ENCODE assay signal across 11 cellular contexts in genomic region chr3:187975571-187976360, GRCh38.
DNase-seq lines count a peak whose midpoint lies in the region; ATAC-seq and TF ChIP-seq lines count a peak whose summit lies in the region.
"Had no signal": no experiment of that assay in that cellular context is flagged by ENCODE, and none has a peak within 500 bp of the region (broad histone marks: within the 10 kb centered on the region; RNA-seq: fewer than 3 reads in every experiment).

No MANE protein-coding gene starts in this region.

- H3K36me3 Mint-ChIP-seq in activated naive CD8-positive, alpha-beta T cell treated with anti-CD3 and anti-CD28 coated beads, Interleukin-2, amount 50 U/mL, for 24 hours (ENCODE audit: low read depth), result peaks cover 2% of the 10 kb centered on the region
- no peaks in the 10 kb centered on the region for H3K36me3 Mint-ChIP-seq in neural progenitor cell

- H3K27ac Mint-ChIP-seq in activated naive CD8-positive, alpha-beta T cell treated with anti-CD3 and anti-CD28 coated beads, Interleukin-2, amount 50 U/mL, for 24 hours, result peak overlapping the region; percentile 94
- no peak overlapping the region for H3K27ac Mint-ChIP-seq in neural progenitor cell

- no peak overlapping the region for H3K27ac ChIP-seq in neural progenitor cell
- H3K27ac ChIP-seq: hepatocyte had no signal

- no peak for TF ChIP-seq CTCF in neural progenitor cell (IDR thresholded peaks at IDR 0.05)

- no peak overlapping the region for H3K9ac ChIP-seq in neural progenitor cell

- peak; percentile 83 for DNase-seq in Caki2 (ENCODE audit: low read depth)
- peak; percentile 47 for DNase-seq in NCI-H146 treated with DMSO at 0.1 percent for 48 hours (lab: John Stamatoyannopoulos, UW; ENCODE audit: unreplicated experiment)
- DNase-seq in activated naive CD8-positive, alpha-beta T cell treated with anti-CD3 and anti-CD28 coated beads, Interleukin-2, amount 50 U/mL, for 24 hours, result no peak
- DNase-seq in posterior vena cava (ENCODE audit: low spot score), result peak; percentile 82
- DNase-seq in OCI-M1 (lab: John Stamatoyannopoulos, UW), result no peak
- DNase-seq in neural progenitor cell (ENCODE audit: low spot score), result no peak
- no peak for DNase-seq in AG08396 (ENCODE audit: low spot score)
- DNase-seq in dedifferentiated amniotic fluid mesenchymal stem cell (ENCODE audit: extremely low spot score), result no peak
- DNase-seq: MV-4-11 had no signal

- H3K4me3 ChIP-seq in neural progenitor cell, result no peak overlapping the region
- H3K4me3 ChIP-seq: hepatocyte had no signal

- intact Hi-C loops in posterior vena cava (cut with DNase I), result no loop called here

- no peaks in the 10 kb centered on the region for H3K36me3 ChIP-seq in neural progenitor cell

- H3K27me3 Mint-ChIP-seq in activated naive CD8-positive, alpha-beta T cell treated with anti-CD3 and anti-CD28 coated beads, Interleukin-2, amount 50 U/mL, for 24 hours, result no peaks in the 10 kb centered on the region
- H3K27me3 Mint-ChIP-seq in neural progenitor cell (ENCODE audit: insufficient read depth, low read depth), result peaks cover 4% of the 10 kb centered on the region

- ATAC-seq in activated naive CD8-positive, alpha-beta T cell treated with anti-CD3 and anti-CD28 coated beads, Interleukin-2, amount 50 U/mL, for 24 hours, result peak; percentile 81

- H3K4me1 Mint-ChIP-seq in activated naive CD8-positive, alpha-beta T cell treated with anti-CD3 and anti-CD28 coated beads, Interleukin-2, amount 50 U/mL, for 24 hours, result peaks cover 74% of the 10 kb centered on the region
- H3K4me1 Mint-ChIP-seq in neural progenitor cell, result no peaks in the 10 kb centered on the region
- H3K4me1 Mint-ChIP-seq: neural crest cell had no signal

- no peaks in the 10 kb centered on the region for H3K79me2 ChIP-seq in neural progenitor cell (ENCODE audit: low read depth)
- H3K79me2 ChIP-seq: hepatocyte had no signal

- no peaks in the 10 kb centered on the region for H3K9me3 ChIP-seq in neural progenitor cell (ENCODE audit: low read depth)

- no peaks in the 10 kb centered on the region for H3F3A ChIP-seq in neural progenitor cell (ENCODE audit: low read depth)

- in situ Hi-C loops in Caki2 (cut with HindIII; ENCODE audit: low pct_unique_long_range_greater_than_20kb, low sequenced_read_pairs), result no loop called here

- no peaks in the 10 kb centered on the region for H4K20me1 ChIP-seq in neural progenitor cell (ENCODE audit: low read depth)

- peaks cover 7% of the 10 kb centered on the region for H3K9me3 Mint-ChIP-seq in activated naive CD8-positive, alpha-beta T cell treated with anti-CD3 and anti-CD28 coated beads, Interleukin-2, amount 50 U/mL, for 24 hours
- peaks cover 4% of the 10 kb centered on the region for H3K9me3 Mint-ChIP-seq in neural progenitor cell

- no peaks in the 10 kb centered on the region for H3K4me1 ChIP-seq in neural progenitor cell

- H3K4me2 ChIP-seq in neural progenitor cell, result no peak overlapping the region
- H3K4me2 ChIP-seq: hepatocyte had no signal

- no peak overlapping the region for H2AFZ ChIP-seq in neural progenitor cell (replicated peaks)
- H2AFZ ChIP-seq: hepatocyte had no signal

- no peaks in the 10 kb centered on the region for H3K27me3 ChIP-seq in neural progenitor cell
- H3K27me3 ChIP-seq: hepatocyte had no signal

- H3K4me3 Mint-ChIP-seq in activated naive CD8-positive, alpha-beta T cell treated with anti-CD3 and anti-CD28 coated beads, Interleukin-2, amount 50 U/mL, for 24 hours, result peak overlapping the region; percentile 64
- H3K4me3 Mint-ChIP-seq in neural progenitor cell, result no peak overlapping the region
- H3K4me3 Mint-ChIP-seq: neural crest cell had no signal

Comparison
In these comparisons a context has a peak if more than half of its experiments do, and no peak if none do; other contexts are left out.
1. DNase-seq: peak in Caki2 (single experiment), NCI-H146 treated with DMSO at 0.1 percent for 48 hours (single experiment) and posterior vena cava (single experiment); none in activated naive CD8-positive, alpha-beta T cell treated with anti-CD3 and anti-CD28 coated beads, Interleukin-2, amount 50 U/mL, for 24 hours (single experiment), OCI-M1 (single experiment), neural progenitor cell (single experiment), AG08396 (single experiment) and dedifferentiated amniotic fluid mesenchymal stem cell (single experiment).